Comparison of ENCODE assay signal across 1 cellular context in the genomic region with DNA sequence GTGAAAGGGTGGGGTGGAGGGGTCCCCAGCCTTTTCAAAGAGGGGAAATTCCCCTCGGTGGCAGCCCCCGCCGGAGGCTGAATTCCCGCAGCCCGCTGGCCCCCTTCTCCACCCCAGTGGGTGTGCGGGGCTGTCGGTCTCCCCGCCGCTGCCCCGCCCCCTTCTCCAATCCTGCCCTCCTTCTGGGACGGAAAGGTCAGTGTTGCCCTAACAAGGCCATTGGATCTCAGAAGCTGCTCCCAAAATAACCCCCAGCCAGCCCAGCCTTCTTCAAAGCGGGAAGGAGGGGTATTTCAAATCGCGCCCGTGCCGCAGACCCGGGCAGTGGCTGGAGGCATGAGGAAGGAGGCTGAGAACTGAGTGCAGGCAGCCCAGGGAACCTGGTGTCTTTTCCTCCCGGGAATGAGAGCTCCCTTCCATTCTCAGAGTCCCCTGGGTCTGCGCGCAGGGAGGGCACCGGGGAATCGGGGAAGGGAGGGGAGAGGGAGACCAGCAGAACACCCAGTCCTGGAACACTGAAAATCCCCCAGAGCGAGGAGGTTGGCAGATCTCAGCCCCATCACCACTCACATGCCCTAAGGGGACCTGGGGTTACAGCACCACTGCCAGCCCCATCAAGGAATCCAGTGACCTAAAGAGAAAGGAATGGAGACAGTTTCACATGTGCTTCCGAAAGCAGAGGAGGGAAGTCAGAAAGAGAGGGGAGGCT.
TF ChIP-seq lines count a peak whose summit lies in the region.

Gene JPH2, minus strand, starts transcription at position 135 of the 709 bp plus-strand sequence. CDS start 483 bp downstream, outside the sequence.

TF ChIP-seq in GM23338, 12 proteins besides CTCF, POLR2A, EP300 and RAD21 (continued from another document):
- no peak for TF ChIP-seq ZNF462 (CRISPR knock-in tag; IDR thresholded peaks at IDR 0.05)
- TF ChIP-seq JUNB (IDR thresholded peaks at IDR 0.05; ENCODE audit: unreplicated experiment), result no peak
- TF ChIP-seq, protein P1, sequence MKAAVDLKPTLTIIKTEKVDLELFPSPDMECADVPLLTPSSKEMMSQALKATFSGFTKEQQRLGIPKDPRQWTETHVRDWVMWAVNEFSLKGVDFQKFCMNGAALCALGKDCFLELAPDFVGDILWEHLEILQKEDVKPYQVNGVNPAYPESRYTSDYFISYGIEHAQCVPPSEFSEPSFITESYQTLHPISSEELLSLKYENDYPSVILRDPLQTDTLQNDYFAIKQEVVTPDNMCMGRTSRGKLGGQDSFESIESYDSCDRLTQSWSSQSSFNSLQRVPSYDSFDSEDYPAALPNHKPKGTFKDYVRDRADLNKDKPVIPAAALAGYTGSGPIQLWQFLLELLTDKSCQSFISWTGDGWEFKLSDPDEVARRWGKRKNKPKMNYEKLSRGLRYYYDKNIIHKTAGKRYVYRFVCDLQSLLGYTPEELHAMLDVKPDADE (IDR thresholded peaks at IDR 0.05), result no peak
- TF ChIP-seq NANOG (IDR thresholded peaks at IDR 0.05; ENCODE audit: borderline replicate concordance), result no peak
- TF ChIP-seq ZNF114 (CRISPR knock-in tag; IDR thresholded peaks at IDR 0.05), result no peak
